8 cellular contexts compared by ENCODE assay signal in the genomic region with DNA sequence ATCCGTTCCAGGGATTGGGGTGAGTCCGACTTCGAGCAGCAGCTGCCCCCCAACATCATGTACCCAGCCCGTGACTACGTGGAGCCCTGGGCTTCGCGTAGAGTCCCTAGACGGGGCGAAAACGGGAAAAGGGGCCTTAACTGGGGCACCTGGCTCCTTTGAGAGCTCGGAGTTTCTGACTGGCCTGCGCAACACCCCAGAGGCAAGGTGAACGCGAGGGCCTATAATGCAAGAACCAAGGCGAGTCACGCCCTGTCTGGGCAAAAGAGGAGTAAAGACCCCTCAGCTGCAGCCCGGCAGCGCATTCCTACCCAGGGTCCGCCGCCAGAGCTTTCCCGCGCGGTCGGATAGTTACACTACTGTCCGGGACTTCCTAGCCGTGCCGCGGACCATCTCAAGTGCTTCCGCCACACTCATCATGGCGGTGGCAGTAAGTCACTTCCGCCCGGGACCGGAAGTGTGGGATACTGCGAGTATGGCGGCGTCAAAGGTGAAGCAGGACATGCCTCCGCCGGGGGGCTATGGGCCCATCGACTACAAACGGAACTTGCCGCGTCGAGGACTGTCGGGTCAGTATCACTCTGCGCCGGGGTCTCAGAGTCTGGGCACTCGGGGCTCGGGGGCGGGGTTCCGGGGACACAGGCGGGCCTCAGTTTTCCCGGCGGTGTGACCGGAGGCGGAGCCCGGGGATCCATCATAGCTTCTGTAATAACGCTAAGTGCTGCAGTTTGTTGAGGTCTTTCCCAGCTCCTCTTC.
DNase-seq lines count a peak whose midpoint lies in the region; ATAC-seq and TF ChIP-seq lines count a peak whose summit lies in the region.

A gene (plus strand): TSS at position 462 of the 756 bp plus-strand sequence. CDS start 14 bp downstream, at position 476.

- H3K27ac ChIP-seq in ACC112 (ENCODE audit: low read depth, low read length) = peak within 1 kb of the TSS; percentile 47
- H3K27ac ChIP-seq in VCaP = peak within 1 kb of the TSS; percentile 77
- peak within 1 kb of the TSS; percentile 7 to 92 (median 87) for H3K27ac ChIP-seq in skin epidermis

- TF ChIP-seq CTCF in VCaP (conservative IDR thresholded peaks at IDR 0.05) = no peak; the same call in 1 of the 2 replicates

- in situ Hi-C loops in T47D (cut with HindIII; ENCODE audit: low pct_unique_long_range_greater_than_20kb, low sequenced_read_pairs) = no loop called here

- peak within 1 kb of the TSS; percentile 97 for H3K4me3 ChIP-seq in ACC112 (ENCODE audit: low read depth, low read length)
- peak within 1 kb of the TSS; percentile 48 to 74 (median 71) for H3K4me3 ChIP-seq in skin epidermis

- peaks cover 32% of the 10 kb centered on the region for H3K79me2 ChIP-seq in ACC112 (ENCODE audit: control insufficient read depth, insufficient read depth, low read length, unreplicated experiment)

- peaks cover 5% of the 10 kb centered on the region for H3K4me1 ChIP-seq in ACC112 (ENCODE audit: control insufficient read depth, insufficient read depth, low read length, unreplicated experiment)

- H3K36me3 ChIP-seq in ACC112 (ENCODE audit: insufficient read depth, low read length) = no peaks in the 10 kb centered on the region

- peak; percentile 79 for DNase-seq in NCI-H2196 treated with DMSO at 0.1 percent for 48 hours (lab: John Stamatoyannopoulos, UW; ENCODE audit: unreplicated experiment)
- DNase-seq in T47D (ENCODE audit: low read depth in 1 of 2, low spot score in 1 of 2) = peak; percentile 76 to 93
- peak; percentile 93 for DNase-seq in iPS-NIHi11 (ENCODE audit: low spot score)

- H3K27me3 ChIP-seq in ACC112 (ENCODE audit: insufficient read depth, low read length) = no peaks in the 10 kb centered on the region

- H2AFZ ChIP-seq in ACC112 (ENCODE audit: low read length, unreplicated experiment) = peak within 1 kb of the TSS; percentile 85

- peak; percentile 86 for ATAC-seq in GM18870 (IDR thresholded peaks at IDR 0.05; ENCODE audit: unreplicated experiment)
- ATAC-seq in HG03135 (IDR thresholded peaks at IDR 0.05; ENCODE audit: unreplicated experiment) = peak; percentile 84

Comparison
In these comparisons a context has a peak if more than half of its experiments do, and no peak if none do; other contexts are left out.
1. Peak in every context shown above with its lines: DNase-seq, ATAC-seq, H3K4me3 ChIP-seq and H3K27ac ChIP-seq.